In genomic region chr5:171978519-171978918, GRCh38 we compare ENCODE assay signal across 13 cellular contexts.
DNase-seq lines count a peak whose midpoint lies in the region; ATAC-seq and TF ChIP-seq lines count a peak whose summit lies in the region.
"Had no signal": no experiment of that assay in that cellular context is flagged by ENCODE, and none has a peak within 500 bp of the region (broad histone marks: within the 10 kb centered on the region; RNA-seq: fewer than 3 reads in every experiment).

No MANE protein-coding gene starts in this region.

- no peaks in the 10 kb centered on the region for H3K27me3 ChIP-seq in iPS-20b (ENCODE audit: insufficient read depth, low read length)
- H3K27me3 ChIP-seq: SJCRH30 had no signal

- no peak for TF ChIP-seq POLR2A in GM18505 (IDR thresholded peaks at IDR 0.05; ENCODE audit: borderline replicate concordance, extremely low read depth, insufficient read depth, insufficient read length)
- TF ChIP-seq POLR2A in erythroblast (IDR thresholded peaks at IDR 0.05; ENCODE audit: low read length): no peak

- H3K9ac ChIP-seq in iPS-20b (ENCODE audit: low read depth, low read length): no peak overlapping the region

- peak overlapping the region; percentile 10; the same call in 1 of the 2 replicates for H3K4me3 ChIP-seq in iPS-20b (ENCODE audit: low read length)
- H3K4me3 ChIP-seq: SJCRH30 had no signal

- peaks cover 48% of the 10 kb centered on the region for H3K4me1 ChIP-seq in iPS-20b (ENCODE audit: insufficient read depth, low read length)

- DNase-seq in NCI-H446 (lab: John Stamatoyannopoulos, UW) (no peak), erythroblast (lab: John Stamatoyannopoulos, UW) (no peak)
- no peak for DNase-seq in effector CD8-positive, alpha-beta T cell (lab: John Stamatoyannopoulos, UW)
- DNase-seq: CD8-positive, alpha-beta T cell; NCI-H1105; NCI-H524; nucleus accumbens; SJCRH30 had no signal

- ATAC-seq in GM18505 (IDR thresholded peaks at IDR 0.05; ENCODE audit: unreplicated experiment): peak; percentile 64
- peak; percentile 51 for ATAC-seq in GM21576 (IDR thresholded peaks at IDR 0.05; ENCODE audit: unreplicated experiment)
- ATAC-seq in HG03439 (IDR thresholded peaks at IDR 0.05; ENCODE audit: unreplicated experiment): peak; percentile 37
- ATAC-seq in HG02973 (IDR thresholded peaks at IDR 0.05; ENCODE audit: unreplicated experiment): no peak

- no peak overlapping the region for H3K27ac ChIP-seq in iPS-20b (ENCODE audit: low read length)
- H3K27ac ChIP-seq: SJCRH30 had no signal

- H3K36me3 ChIP-seq in iPS-20b (ENCODE audit: insufficient read depth, low read depth, low read length): no peaks in the 10 kb centered on the region

- peaks cover 11% of the 10 kb centered on the region for H3K9me3 ChIP-seq in iPS-20b (ENCODE audit: insufficient read depth, low read depth, low read length)
